21 cellular contexts compared by ENCODE assay signal in the genomic region with DNA sequence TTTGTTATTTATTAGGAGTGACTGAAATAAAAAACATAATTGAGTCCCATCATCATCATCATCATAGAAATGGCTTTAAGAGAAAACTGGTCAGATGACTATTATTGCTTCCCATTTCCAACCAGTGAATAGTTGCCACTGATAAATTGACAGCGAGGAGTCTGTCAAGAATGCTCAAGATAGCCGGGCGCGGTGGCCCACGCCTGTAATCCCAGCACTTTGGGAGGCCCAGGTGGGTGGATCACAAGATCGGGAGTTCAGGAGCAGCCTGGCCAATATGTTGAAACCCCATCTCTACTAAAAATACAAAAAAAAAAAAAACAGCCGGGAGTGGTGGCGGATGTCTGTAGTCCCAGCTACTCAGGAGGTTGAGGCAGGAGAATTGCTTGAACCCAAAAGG. TPM values are rescaled to one million over a fixed set of nuclear protein-coding genes. Genes with fewer than 3 reads are reported as not detected.
DNase-seq lines count a peak whose midpoint lies in the region; ATAC-seq and TF ChIP-seq lines count a peak whose summit lies in the region.
"Had no signal": no experiment of that assay in that cellular context is flagged by ENCODE, and none has a peak within 500 bp of the region (broad histone marks: within the 10 kb centered on the region; RNA-seq: fewer than 3 reads in every experiment).

No MANE protein-coding gene starts in this region.

- no peak overlapping the region for H3K27ac Mint-ChIP-seq in MCF 10A (ENCODE audit: low read depth, unreplicated experiment)
- H3K27ac Mint-ChIP-seq in chondrocyte (ENCODE audit: unreplicated experiment): no peak overlapping the region
- peak overlapping the region in 4 of 9 donors; percentile 12 to 76 (median 32) for H3K27ac Mint-ChIP-seq in naive thymus-derived CD4-positive, alpha-beta T cell
- H3K27ac Mint-ChIP-seq: HFFc6 had no signal

- ATAC-seq in naive thymus-derived CD4-positive, alpha-beta T cell: no peak
- ATAC-seq: Panc1, SK-N-SH treated with all-trans-retinoic acid at 6 μM for 48 hours had no signal

- H3F3A ChIP-seq in SK-N-SH (replicated peaks; ENCODE audit: insufficient read depth): no peaks in the 10 kb centered on the region

- no peak overlapping the region for H3K27ac ChIP-seq in mammary epithelial cell (ENCODE audit: insufficient read depth, low read depth, low read length)
- no peak overlapping the region for H3K27ac ChIP-seq in naive thymus-derived CD4-positive, alpha-beta T cell (ENCODE audit: low read depth, low read length)
- no peak overlapping the region for H3K27ac ChIP-seq in SK-N-SH (ENCODE audit: low read depth in 2 of 2, low read length in 1 of 2)
- H3K27ac ChIP-seq: C4-2B had no signal

- POLR2A ChIA-PET in MCF 10A (lab: Yijun Ruan, JAX): no interaction called here
- POLR2A ChIA-PET in naive thymus-derived CD4-positive, alpha-beta T cell (lab: Charles Lee): no interaction called here
- POLR2A ChIA-PET in SK-N-SH (lab: Yijun Ruan, JAX): no interaction called here

- no peak for TF ChIP-seq CTCF in MCF 10A (IDR thresholded peaks at IDR 0.05; ENCODE audit: unreplicated experiment)
- TF ChIP-seq CTCF in mammary epithelial cell (conservative IDR thresholded peaks at IDR 0.05 in 1 of 2, IDR thresholded peaks at IDR 0.05 in 1 of 2; ENCODE audit: extremely low read depth in 1 of 2, insufficient read depth in 1 of 2, low read depth in 1 of 2, low read length in 2 of 2): no peak
- TF ChIP-seq CTCF in chondrocyte (IDR thresholded peaks at IDR 0.05): no peak
- TF ChIP-seq CTCF in SK-N-SH (IDR thresholded peaks at IDR 0.05): no peak

- H3K9me3 Mint-ChIP-seq in MCF 10A (ENCODE audit: unreplicated experiment) (peaks cover 2% of the 10 kb centered on the region), chondrocyte (ENCODE audit: low read depth) (peaks cover under 1% of the 10 kb centered on the region)
- peaks cover 0 to 46% (median 19%) of the 10 kb centered on the region in 11 donors for H3K9me3 Mint-ChIP-seq in naive thymus-derived CD4-positive, alpha-beta T cell

- H3K36me3 Mint-ChIP-seq in MCF 10A (ENCODE audit: insufficient read depth, unreplicated experiment) (no peaks in the 10 kb centered on the region), chondrocyte (ENCODE audit: low read depth) (no peaks in the 10 kb centered on the region)
- H3K36me3 Mint-ChIP-seq in naive thymus-derived CD4-positive, alpha-beta T cell: peaks cover 0 to 39% (median 13%) of the 10 kb centered on the region in 5 donors

- no peaks in the 10 kb centered on the region for H3K4me1 Mint-ChIP-seq in MCF 10A (ENCODE audit: insufficient read depth, unreplicated experiment)
- no peaks in the 10 kb centered on the region for H3K4me1 Mint-ChIP-seq in chondrocyte (ENCODE audit: low read depth)
- H3K4me1 Mint-ChIP-seq in naive thymus-derived CD4-positive, alpha-beta T cell: peaks cover 12 to 30% (median 22%) of the 10 kb centered on the region in 7 donors

- intact Hi-C loops in MCF 10A (cut with micrococcal nuclease) (no loop called here), mammary epithelial cell (cut with micrococcal nuclease) (no loop called here), posterior cingulate gyrus (cut with DNase I) (no loop called here)
- intact Hi-C loops in naive thymus-derived CD4-positive, alpha-beta T cell (cut with micrococcal nuclease): no loop called here

- H3K27me3 ChIP-seq in mammary epithelial cell (ENCODE audit: insufficient read depth, low read length) (no peaks in the 10 kb centered on the region), SK-N-SH (ENCODE audit: insufficient read depth) (no peaks in the 10 kb centered on the region), HAP-1 (ENCODE audit: low read depth) (no peaks in the 10 kb centered on the region)
- H3K27me3 ChIP-seq in naive thymus-derived CD4-positive, alpha-beta T cell (ENCODE audit: control insufficient read depth in 2 of 2, insufficient read depth in 2 of 2, low read length in 2 of 2): no peaks in the 10 kb centered on the region
- H3K27me3 ChIP-seq: MG63 had no signal

- CTCF ChIA-PET in MCF 10A (lab: Yijun Ruan, JAX): interaction anchor here (0.6 kb wide), 1 partner anchor 169 kb away, joined by 3 read pairs; no protein-coding TSS in a partner anchor
- CTCF ChIA-PET in mammary epithelial cell (lab: Charles Lee; ENCODE audit: low non-redundant PET): no interaction called here
- CTCF ChIA-PET in naive thymus-derived CD4-positive, alpha-beta T cell (lab: Charles Lee): no interaction called here
- CTCF ChIA-PET in SK-N-SH (lab: Yijun Ruan, JAX): no interaction called here

- H3K36me3 ChIP-seq in mammary epithelial cell (ENCODE audit: insufficient read depth, low read length) (no peaks in the 10 kb centered on the region), SK-N-SH (replicated peaks in 1 of 2; ENCODE audit: control insufficient read depth in 1 of 2, insufficient read depth in 2 of 2, low read length in 1 of 2) (no peaks in the 10 kb centered on the region), HAP-1 (replicated peaks) (no peaks in the 10 kb centered on the region)
- H3K36me3 ChIP-seq in naive thymus-derived CD4-positive, alpha-beta T cell (ENCODE audit: control insufficient read depth in 2 of 3, insufficient read depth in 3 of 3, low read length in 3 of 3): no peaks in the 10 kb centered on the region
- H3K36me3 ChIP-seq: MG63 had no signal

- whole genome bisulfite sequencing in mammary epithelial cell (ENCODE audit: low coverage, missing lambda C conversion rate): 90% methylated on average over 7 of the region's 8 CpGs
- 97% methylated on average over 8 of the region's 8 CpGs for WGBS in SK-N-SH (ENCODE audit: low lambda C conversion rate)

- no peak for DNase-seq in MCF 10A (ENCODE audit: unreplicated experiment)
- no peak for DNase-seq in mammary epithelial cell
- DNase-seq in chondrocyte (ENCODE audit: low spot score): peak; percentile 32
- DNase-seq in naive thymus-derived CD4-positive, alpha-beta T cell: peak in 1 of 9 donors; percentile 9
- no peak for DNase-seq in posterior cingulate gyrus
- DNase-seq in SK-N-SH: no peak
- DNase-seq in HAP-1 (ENCODE audit: low spot score in 2 of 2): no peak
- DNase-seq: DMS79, H7, Kasumi-1, MG63, NCI-H1417, NCI-H187 treated with DMSO at 0.1 percent for 48 hours, NCI-H2107, NCI-H446 treated with DMSO at 0.1 percent for 48 hours, NCI-H774, SIG-M5 had no signal

- H3K4me2 ChIP-seq in mammary epithelial cell (ENCODE audit: insufficient read depth, low read depth, low read length) (no peak overlapping the region), SK-N-SH (no peak overlapping the region)

- TF ChIP-seq RAD21 in SK-N-SH (IDR thresholded peaks at IDR 0.05; ENCODE audit: low read length): no peak

- no peak overlapping the region for H3K4me3 ChIP-seq in mammary epithelial cell (replicated peaks in 1 of 3; ENCODE audit: insufficient read depth in 1 of 3, low read depth in 2 of 3, low read length in 3 of 3)
- H3K4me3 ChIP-seq in naive thymus-derived CD4-positive, alpha-beta T cell (ENCODE audit: low read length): no peak overlapping the region
- no peak overlapping the region for H3K4me3 ChIP-seq in SK-N-SH (ENCODE audit: low read depth in 2 of 2, low read length in 1 of 2)
- no peak overlapping the region for H3K4me3 ChIP-seq in HAP-1
- H3K4me3 ChIP-seq: MG63 had no signal

- TF ChIP-seq EP300 in SK-N-SH (IDR thresholded peaks at IDR 0.05; ENCODE audit: borderline replicate concordance in 1 of 2, low read depth in 1 of 2, low read length in 1 of 2): no peak

- H3K9me2 ChIP-seq in SK-N-SH: no peaks in the 10 kb centered on the region

- H3K27me3 Mint-ChIP-seq in MCF 10A (ENCODE audit: insufficient read depth, unreplicated experiment) (no peaks in the 10 kb centered on the region), chondrocyte (ENCODE audit: low read depth) (peaks cover 37% of the 10 kb centered on the region)
- peaks cover 0 to 7% (median 0%) of the 10 kb centered on the region in 5 donors for H3K27me3 Mint-ChIP-seq in naive thymus-derived CD4-positive, alpha-beta T cell

- H3K79me2 ChIP-seq in mammary epithelial cell (ENCODE audit: insufficient read depth, low read length): no peaks in the 10 kb centered on the region
- H3K79me2 ChIP-seq in SK-N-SH (ENCODE audit: insufficient read depth): no peaks in the 10 kb centered on the region

- no peaks in the 10 kb centered on the region for H4K20me1 ChIP-seq in mammary epithelial cell (ENCODE audit: insufficient read depth, low read length)
- no peaks in the 10 kb centered on the region for H4K20me1 ChIP-seq in SK-N-SH (ENCODE audit: insufficient read depth)

- BruUV-seq in MCF 10A (replicated peaks; lab: Mats Ljungman, UMichigan) (no TSS peak), mammary epithelial cell (replicated peaks; lab: Mats Ljungman, UMichigan) (no TSS peak)

- peak overlapping the region; percentile 43 for H3K4me3 Mint-ChIP-seq in MCF 10A (ENCODE audit: unreplicated experiment)
- no peak overlapping the region for H3K4me3 Mint-ChIP-seq in chondrocyte (ENCODE audit: unreplicated experiment)
- peak overlapping the region in 6 of 10 donors; percentile 21 to 82 (median 64) for H3K4me3 Mint-ChIP-seq in naive thymus-derived CD4-positive, alpha-beta T cell
- H3K4me3 Mint-ChIP-seq: HFFc6 had no signal

- H2AFZ ChIP-seq in mammary epithelial cell (ENCODE audit: low read depth, low read length): no peak overlapping the region
- H2AFZ ChIP-seq in SK-N-SH (ENCODE audit: low read depth): no peak overlapping the region

- in situ Hi-C loops in mammary epithelial cell (cut with MboI; ENCODE audit: low sequenced_read_pairs in 2 of 2): no loop called here
- in situ Hi-C loops in HAP-1 (cut with MboI; ENCODE audit: low sequenced_read_pairs): no loop called here

- no peak overlapping the region for H3K9ac ChIP-seq in mammary epithelial cell (ENCODE audit: insufficient read depth, low read length)
- H3K9ac ChIP-seq in SK-N-SH: no peak overlapping the region

- dilution Hi-C loops in mammary epithelial cell (cut with HindIII; ENCODE audit: low sequenced_read_pairs): no loop called here

- no peaks in the 10 kb centered on the region for H3K9me3 ChIP-seq in mammary epithelial cell (replicated peaks; ENCODE audit: insufficient read depth, low read length)
- H3K9me3 ChIP-seq in naive thymus-derived CD4-positive, alpha-beta T cell (ENCODE audit: control insufficient read depth in 2 of 3, low read length in 3 of 3): peaks cover 0 to 4% (median 0%) of the 10 kb centered on the region in 3 experiments
- H3K9me3 ChIP-seq in SK-N-SH: no peaks in the 10 kb centered on the region
- H3K9me3 ChIP-seq in HAP-1: no peaks in the 10 kb centered on the region
- H3K9me3 ChIP-seq: MG63 had no signal

- H3K4me1 ChIP-seq in mammary epithelial cell (ENCODE audit: insufficient read depth, low read length) (no peaks in the 10 kb centered on the region), SK-N-SH (ENCODE audit: control insufficient read depth in 1 of 2, insufficient read depth in 2 of 2, low read depth in 1 of 2, low read length in 1 of 2) (no peaks in the 10 kb centered on the region; a peak in 1 of 4 replicates), HAP-1 (no peaks in the 10 kb centered on the region)
- H3K4me1 ChIP-seq in naive thymus-derived CD4-positive, alpha-beta T cell (ENCODE audit: control insufficient read depth in 2 of 2, insufficient read depth in 2 of 2, low read length in 2 of 2): peaks cover 6 to 7% of the 10 kb centered on the region in 2 donors

RNA-seq across cellular contexts. Expression of gene WBP2NL, which starts 1.9 kb away (rescaled TPM):
- total RNA-seq in MCF 10A (2022) (0.66 and 1.1 TPM in 2 replicates), mammary epithelial cell (under 1 TPM; 0.19 to 0.33 TPM), chondrocyte (not detected in 3 replicates)
- polyA plus RNA-seq in mammary epithelial cell (not detected), SK-N-SH (2012; rRNA removed) (0.07 and 0.19 TPM in 2 replicates)
- polyA minus RNA-seq in mammary epithelial cell: not detected
- 1 to 10 TPM in 4 of 5 experiments, under 1 TPM in 1; 0.85 to 5.7 (median 3.2) TPM for total RNA-seq in naive thymus-derived CD4-positive, alpha-beta T cell
- polyA plus RNA-seq in naive thymus-derived CD4-positive, alpha-beta T cell: under 1 TPM in 1 of 2 donors, not detected in 1; 0.43 TPM
- polyA plus RNA-seq in SK-N-SH (2012; cell fraction: cytosol; rRNA removed): 0.04 and 0.09 TPM in 2 replicates
- 0.29 and 0.58 TPM in 2 replicates for polyA plus RNA-seq in SK-N-SH (2012; cell fraction: nucleus; rRNA removed)
- total RNA-seq: H7, HFFc6 had no signal

RNA-seq across cellular contexts. Expression of gene SEPTIN3, which starts 31.2 kb away (rescaled TPM):
- total RNA-seq in MCF 10A (2022) (0.21 and 0.29 TPM in 2 replicates), mammary epithelial cell (1 to 10 TPM in 1 of 2 donors, under 1 TPM in 1; 0.73 to 1.7 TPM), chondrocyte (0.87 to 0.92 TPM (median 0.92 TPM) in 3 replicates)
- polyA plus RNA-seq in mammary epithelial cell (0.70 TPM), SK-N-SH (2012; rRNA removed) (0.35 and 0.89 TPM in 2 replicates)
- not detected for polyA minus RNA-seq in mammary epithelial cell
- total RNA-seq in naive thymus-derived CD4-positive, alpha-beta T cell: 1 to 10 TPM in 1 of 5 experiments, under 1 TPM in 4; 0.08 to 4.2 (median 0.16) TPM
- not detected for polyA plus RNA-seq in naive thymus-derived CD4-positive, alpha-beta T cell
- polyA plus RNA-seq in SK-N-SH (2012; cell fraction: cytosol; rRNA removed): 0.62 and 1.1 TPM in 2 replicates
- polyA plus RNA-seq in SK-N-SH (2012; cell fraction: nucleus; rRNA removed): 0.34 and 0.37 TPM in 2 replicates

RNA-seq across cellular contexts. Expression of gene CENPM, which starts 53.5 kb away (rescaled TPM):
- 9.1 and 21.1 TPM in 2 replicates for total RNA-seq in MCF 10A (2022)
- total RNA-seq in mammary epithelial cell: 10 to 100 TPM in 1 of 2 donors, under 1 TPM in 1; 0.50 to 20.0 TPM
- polyA plus RNA-seq in mammary epithelial cell: 38.2 TPM
- 24.8 TPM for polyA minus RNA-seq in mammary epithelial cell
- total RNA-seq in chondrocyte: 3.3 to 9.3 TPM (median 3.3 TPM) in 3 replicates
- 10 to 100 TPM in 3 of 5 experiments, 1 to 10 TPM in 2; 5.1 to 51.1 (median 10.8) TPM for total RNA-seq in naive thymus-derived CD4-positive, alpha-beta T cell
- polyA plus RNA-seq in naive thymus-derived CD4-positive, alpha-beta T cell: 1 to 10 TPM; 2.3 to 4.4 TPM
- polyA plus RNA-seq in SK-N-SH (2012; rRNA removed): 8.1 and 15.6 TPM in 2 replicates
- polyA plus RNA-seq in SK-N-SH (2012; cell fraction: cytosol; rRNA removed): 4.9 and 8.5 TPM in 2 replicates
- 12.6 and 17.3 TPM in 2 replicates for polyA plus RNA-seq in SK-N-SH (2012; cell fraction: nucleus; rRNA removed)
